Comparison of ENCODE assay signal across 10 cellular contexts in the genomic region with DNA sequence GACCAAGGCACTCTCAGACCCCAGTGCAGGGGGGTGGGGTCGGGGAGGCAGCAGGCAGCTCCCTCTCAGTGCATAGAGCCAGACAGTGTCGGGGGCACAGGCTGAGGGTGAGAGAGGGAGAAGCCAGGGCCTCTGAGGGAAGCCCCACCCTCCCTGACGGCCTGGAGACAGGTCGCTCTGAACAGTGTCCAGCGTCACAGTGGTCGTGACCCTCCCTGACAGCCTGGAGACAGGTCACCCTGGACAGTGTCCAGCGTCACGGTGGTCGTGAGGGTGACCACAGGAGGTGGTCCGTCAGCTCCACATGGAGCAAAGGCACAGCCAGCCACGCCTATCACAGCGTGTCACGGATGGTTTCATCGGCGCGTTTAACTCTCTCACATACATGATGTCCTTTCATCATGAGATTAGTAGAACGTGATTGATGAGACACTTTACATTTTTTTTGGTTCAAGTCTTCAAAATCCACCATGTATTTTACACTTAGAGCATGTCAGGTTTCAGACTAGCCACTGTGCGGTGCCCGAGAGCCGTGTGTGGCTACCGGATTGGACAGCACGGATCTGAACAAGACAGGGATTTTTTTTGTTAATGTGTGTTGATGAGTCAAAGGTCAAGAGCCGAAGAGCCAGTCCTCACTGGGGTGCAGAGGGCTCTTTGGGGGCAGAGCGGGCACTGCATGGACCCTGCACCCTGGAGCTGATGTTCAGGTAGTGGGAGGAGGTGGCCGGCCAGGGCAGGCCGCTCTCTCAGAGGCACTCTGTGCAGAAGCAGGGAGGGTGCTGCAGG. TPM values are rescaled to one million over a fixed set of nuclear protein-coding genes. Genes with fewer than 3 reads are reported as not detected.
DNase-seq lines count a peak whose midpoint lies in the region; ATAC-seq and TF ChIP-seq lines count a peak whose summit lies in the region.
"Had no signal": no experiment of that assay in that cellular context is flagged by ENCODE, and none has a peak within 500 bp of the region (broad histone marks: within the 10 kb centered on the region; RNA-seq: fewer than 3 reads in every experiment).

No MANE protein-coding gene starts in this region.

- no peaks in the 10 kb centered on the region for H3K27me3 ChIP-seq in SK-N-SH (ENCODE audit: insufficient read depth)
- H3K27me3 ChIP-seq: BLaER1 had no signal

- no peak overlapping the region for H3K27ac Mint-ChIP-seq in osteocyte (ENCODE audit: unreplicated experiment)
- H3K27ac Mint-ChIP-seq: activated B cell treated with CpG ODN at 0.5 μM for 24 hours had no signal

- ATAC-seq in GM21786 (IDR thresholded peaks at IDR 0.05; ENCODE audit: unreplicated experiment): no peak

- no peak overlapping the region for H3K4me2 ChIP-seq in SK-N-SH

- H3K9me3 Mint-ChIP-seq in osteocyte (ENCODE audit: unreplicated experiment): no peaks in the 10 kb centered on the region
- H3K9me3 Mint-ChIP-seq: activated B cell treated with CpG ODN at 0.5 μM for 24 hours had no signal

- no peak overlapping the region for H3K9ac ChIP-seq in SK-N-SH
- H3K9ac ChIP-seq: BLaER1 had no signal

- H4K20me1 ChIP-seq in SK-N-SH (ENCODE audit: insufficient read depth): no peaks in the 10 kb centered on the region
- H4K20me1 ChIP-seq: BLaER1 had no signal

- TF ChIP-seq EP300 in SK-N-SH (IDR thresholded peaks at IDR 0.05; ENCODE audit: borderline replicate concordance in 1 of 2, low read depth in 1 of 2, low read length in 1 of 2): no peak

- H3F3A ChIP-seq in SK-N-SH (replicated peaks; ENCODE audit: insufficient read depth): no peaks in the 10 kb centered on the region

- 24% methylated on average over 14 of the region's 26 CpGs for WGBS in SK-N-SH (ENCODE audit: low lambda C conversion rate)

- POLR2A ChIA-PET in SK-N-SH (lab: Yijun Ruan, JAX): interaction anchor here (0.6 kb wide), 1 partner anchor 101 kb away, joined by 3 read pairs; no protein-coding TSS in a partner anchor

- no peak overlapping the region for H3K27ac ChIP-seq in SK-N-SH (ENCODE audit: low read depth in 2 of 2, low read length in 1 of 2)
- H3K27ac ChIP-seq: BLaER1 had no signal

- no peaks in the 10 kb centered on the region for H3K9me3 ChIP-seq in SK-N-SH
- H3K9me3 ChIP-seq: BLaER1 had no signal

- peak; percentile 88 for TF ChIP-seq RAD21 in SK-N-SH (IDR thresholded peaks at IDR 0.05; ENCODE audit: low read length)

- no peak overlapping the region for H2AFZ ChIP-seq in SK-N-SH (ENCODE audit: low read depth)

- H3K4me3 Mint-ChIP-seq in osteocyte (ENCODE audit: unreplicated experiment): no peak overlapping the region
- H3K4me3 Mint-ChIP-seq: activated B cell treated with CpG ODN at 0.5 μM for 24 hours had no signal

- peak; percentile 85 for TF ChIP-seq CTCF in SK-N-SH (IDR thresholded peaks at IDR 0.05)
- peak; percentile 95 for TF ChIP-seq CTCF in fibroblast of villous mesenchyme (IDR thresholded peaks at IDR 0.05; ENCODE audit: insufficient read depth, low read depth, low read length)
- peak; percentile 79 for TF ChIP-seq CTCF in osteocyte (IDR thresholded peaks at IDR 0.05)

- H3K4me1 ChIP-seq in SK-N-SH (ENCODE audit: control insufficient read depth in 1 of 2, insufficient read depth in 2 of 2, low read depth in 1 of 2, low read length in 1 of 2): peaks cover 0 to 14% of the 10 kb centered on the region in 2 experiments; a peak in 1 of 4 replicates

- DNase-seq in NCI-H1417 (lab: John Stamatoyannopoulos, UW) (peak in 2 of 3 experiments; percentile 47 to 78), NCI-H1417 treated with DMSO at 0.1 percent for 48 hours (lab: John Stamatoyannopoulos, UW) (no peak), SK-N-SH (peak; percentile 81), fibroblast of villous mesenchyme (ENCODE audit: low read depth) (peak; percentile 78), osteocyte (ENCODE audit: extremely low spot score, unreplicated experiment) (no peak), NCI-H2081 treated with DMSO at 0.1 percent for 48 hours (lab: John Stamatoyannopoulos, UW) (no peak)
- DNase-seq in stimulated activated CD4-positive, alpha-beta T cell treated with anti-CD3 and anti-CD28 coated beads, Interleukin-2, amount 100 ng/mL, for 48 hours: no peak
- DNase-seq: activated B cell treated with CpG ODN at 0.5 μM for 24 hours had no signal

- no peaks in the 10 kb centered on the region for H3K36me3 Mint-ChIP-seq in osteocyte (ENCODE audit: unreplicated experiment)

- no peaks in the 10 kb centered on the region for H3K9me2 ChIP-seq in SK-N-SH

- no peaks in the 10 kb centered on the region for H3K79me2 ChIP-seq in SK-N-SH (ENCODE audit: insufficient read depth)

- CTCF ChIA-PET in SK-N-SH (lab: Yijun Ruan, JAX): interaction anchor here (0.7 to 7.6 kb wide), 25 partner anchors 10 to 603 kb away, joined by 3 to 52 read pairs (median 4); a partner anchor contains a TSS

- no peaks in the 10 kb centered on the region for H3K36me3 ChIP-seq in SK-N-SH (replicated peaks in 1 of 2; ENCODE audit: control insufficient read depth in 1 of 2, insufficient read depth in 2 of 2, low read length in 1 of 2)
- H3K36me3 ChIP-seq: BLaER1 had no signal

- peaks cover 30% of the 10 kb centered on the region for H3K27me3 Mint-ChIP-seq in osteocyte (ENCODE audit: unreplicated experiment)

- H3K4me1 Mint-ChIP-seq in osteocyte (ENCODE audit: unreplicated experiment): peaks cover 25% of the 10 kb centered on the region

- no peak overlapping the region for H3K4me3 ChIP-seq in SK-N-SH (ENCODE audit: low read depth in 2 of 2, low read length in 1 of 2)
- H3K4me3 ChIP-seq in fibroblast of villous mesenchyme (ENCODE audit: low read depth, low read length): no peak overlapping the region
- H3K4me3 ChIP-seq: BLaER1 had no signal

TF ChIP-seq in SK-N-SH, 30 proteins besides CTCF, POLR2A, EP300 and RAD21:
- TF ChIP-seq FOSL2 (IDR thresholded peaks at IDR 0.05; ENCODE audit: borderline replicate concordance, low read depth): no peak
- no peak for TF ChIP-seq TAF1 (IDR thresholded peaks at IDR 0.05; ENCODE audit: borderline replicate concordance, low read depth, low read length)
- no peak for TF ChIP-seq GATA2 (CRISPR knock-in tag; IDR thresholded peaks at IDR 0.05)
- no peak for TF ChIP-seq EZH2phosphoT487 (IDR thresholded peaks at IDR 0.05; ENCODE audit: borderline replicate concordance, low read depth)
- TF ChIP-seq MXI1 (IDR thresholded peaks at IDR 0.05; ENCODE audit: low read depth, low read length): no peak
- TF ChIP-seq RCOR1 (IDR thresholded peaks at IDR 0.05; ENCODE audit: low read length): no peak
- TF ChIP-seq SMC3 (IDR thresholded peaks at IDR 0.05; ENCODE audit: low read depth, low read length): peak; percentile 69

RNA-seq across cellular contexts. Expression of a gene that starts 23.9 kb away (rescaled TPM):
- 1.3 and 2.4 TPM in 2 replicates for polyA plus RNA-seq in SK-N-SH (2012; rRNA removed)
- polyA plus RNA-seq in SK-N-SH (2012; cell fraction: cytosol; rRNA removed): 1.5 and 2.4 TPM in 2 replicates
- 7.8 and 11.2 TPM in 2 replicates for polyA plus RNA-seq in SK-N-SH (2012; cell fraction: nucleus; rRNA removed)
- total RNA-seq in fibroblast of villous mesenchyme (0.32 and 0.43 TPM in 2 replicates), osteocyte (1.5 and 1.6 TPM in 2 replicates)

RNA-seq across cellular contexts. Expression of a gene that starts 39.1 kb away (rescaled TPM):
- 36.7 and 50.6 TPM in 2 replicates for polyA plus RNA-seq in SK-N-SH (2012; rRNA removed)
- 16.1 and 28.8 TPM in 2 replicates for polyA plus RNA-seq in SK-N-SH (2012; cell fraction: cytosol; rRNA removed)
- polyA plus RNA-seq in SK-N-SH (2012; cell fraction: nucleus; rRNA removed): 246 and 320 TPM in 2 replicates
- total RNA-seq in fibroblast of villous mesenchyme: 21.6 and 27.4 TPM in 2 replicates
- 24.3 and 25.9 TPM in 2 replicates for total RNA-seq in osteocyte

RNA-seq across cellular contexts. Expression of a gene that starts 54.2 kb away (rescaled TPM):
- polyA plus RNA-seq in SK-N-SH (2012; rRNA removed): 23.3 and 26.7 TPM in 2 replicates
- 6.7 and 11.5 TPM in 2 replicates for polyA plus RNA-seq in SK-N-SH (2012; cell fraction: cytosol; rRNA removed)
- 121 and 176 TPM in 2 replicates for polyA plus RNA-seq in SK-N-SH (2012; cell fraction: nucleus; rRNA removed)
- 18.0 and 20.7 TPM in 2 replicates for total RNA-seq in fibroblast of villous mesenchyme
- total RNA-seq in osteocyte: 23.9 and 25.0 TPM in 2 replicates

RNA-seq across cellular contexts. Expression of a gene that starts 56.8 kb away (rescaled TPM):
- polyA plus RNA-seq in SK-N-SH (2012; rRNA removed): 2.1 and 3.0 TPM in 2 replicates
- 0.59 and 0.94 TPM in 2 replicates for polyA plus RNA-seq in SK-N-SH (2012; cell fraction: cytosol; rRNA removed)
- polyA plus RNA-seq in SK-N-SH (2012; cell fraction: nucleus; rRNA removed): 19.6 and 23.9 TPM in 2 replicates
- total RNA-seq in fibroblast of villous mesenchyme (9.7 and 10.8 TPM in 2 replicates), osteocyte (0.97 and 1.4 TPM in 2 replicates)
- total RNA-seq: activated B cell treated with CpG ODN at 0.5 μM for 24 hours had no signal

Comparison
In these comparisons a context has a peak if more than half of its experiments do, and no peak if none do; other contexts are left out.
1. DNase-seq: peak in NCI-H1417 (2 of 3), SK-N-SH (single experiment) and fibroblast of villous mesenchyme (single experiment); none in NCI-H1417 treated with DMSO at 0.1 percent for 48 hours (single experiment), osteocyte (single experiment), NCI-H2081 treated with DMSO at 0.1 percent for 48 hours (single experiment) and stimulated activated CD4-positive, alpha-beta T cell treated with anti-CD3 and anti-CD28 coated beads, Interleukin-2, amount 100 ng/mL, for 48 hours (0 of 2).
2. Peak in every context shown above with its lines, with median percentiles within 50 percentile points of each other: CTCF ChIP-seq.